Comparison of ENCODE assay signal across 24 cellular contexts in the genomic region with DNA sequence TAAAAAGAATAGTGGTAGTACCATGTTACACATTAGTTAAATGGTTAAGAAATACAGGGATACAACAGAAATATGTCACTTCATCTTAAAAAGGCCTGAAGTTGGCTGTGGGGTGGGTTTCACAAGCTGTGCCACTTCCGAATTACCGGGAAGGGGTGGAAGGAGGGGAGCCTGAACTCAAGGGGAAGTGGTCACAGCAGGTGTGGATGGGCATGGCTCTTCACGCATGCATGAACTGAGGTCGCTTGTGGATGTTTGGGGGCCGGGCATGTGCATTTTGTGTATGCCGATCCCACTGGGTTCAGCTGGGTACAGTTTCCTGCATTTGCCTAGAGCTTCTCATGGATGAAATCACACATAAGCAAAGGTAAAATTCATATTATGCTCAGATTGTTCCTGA.
"Had no signal": no experiment of that assay in that cellular context is flagged by ENCODE, and none has a peak within 500 bp of the region (broad histone marks: within the 10 kb centered on the region; RNA-seq: fewer than 3 reads in every experiment).

No MANE protein-coding gene starts in this region.

- H3K9me3 Mint-ChIP-seq: activated CD4-positive, alpha-beta memory T cell treated with anti-CD3 and anti-CD28 coated beads, Interleukin-2, amount 10 ng/mL, durations not matched to agents 7 days and 5 days; activated CD4-positive, alpha-beta T cell treated with anti-CD3 and anti-CD28 coated beads, Interleukin-2, amount 10 ng/mL, durations not matched to agents 7 days and 5 days; activated naive CD4-positive, alpha-beta T cell treated with anti-CD3 and anti-CD28 coated beads, Interleukin-2, amount 10 ng/mL, durations not matched to agents 7 days and 5 days; activated naive CD4-positive, alpha-beta T cell treated with anti-CD3 and anti-CD28 coated beads, Interleukin-2, amount 50 U/mL, for 72 hours; activated naive CD8-positive, alpha-beta T cell treated with anti-CD3 and anti-CD28 coated beads, Interleukin-2, amount 10 ng/mL, durations not matched to agents 7 days and 5 days; activated T-cell treated with anti-CD3 and anti-CD28 coated beads, Interleukin-2, amount 50 U/mL, for 24 hours had no signal

- H3K27ac Mint-ChIP-seq: activated CD4-positive, alpha-beta memory T cell treated with anti-CD3 and anti-CD28 coated beads, Interleukin-2, amount 10 ng/mL, durations not matched to agents 7 days and 5 days; activated CD4-positive, alpha-beta T cell treated with anti-CD3 and anti-CD28 coated beads, Interleukin-2, amount 10 ng/mL, durations not matched to agents 7 days and 5 days; activated naive CD4-positive, alpha-beta T cell treated with anti-CD3 and anti-CD28 coated beads, Interleukin-2, amount 10 ng/mL, durations not matched to agents 7 days and 5 days; activated naive CD4-positive, alpha-beta T cell treated with anti-CD3 and anti-CD28 coated beads, Interleukin-2, amount 50 U/mL, for 72 hours; activated naive CD8-positive, alpha-beta T cell treated with anti-CD3 and anti-CD28 coated beads, Interleukin-2, amount 10 ng/mL, durations not matched to agents 7 days and 5 days; activated T-cell treated with anti-CD3 and anti-CD28 coated beads, Interleukin-2, amount 50 U/mL, for 24 hours; activated T-cell treated with anti-CD3 and anti-CD28 coated beads, Interleukin-2, amount 50 U/mL, for 72 hours had no signal

- H3K36me3 ChIP-seq: esophagus squamous epithelium had no signal

- DNase-seq: activated CD4-positive, alpha-beta memory T cell treated with anti-CD3 and anti-CD28 coated beads, Interleukin-2, amount 10 ng/mL, durations not matched to agents 7 days and 5 days; activated CD4-positive, alpha-beta T cell treated with anti-CD3 and anti-CD28 coated beads for 1 hour; activated CD4-positive, alpha-beta T cell treated with anti-CD3 and anti-CD28 coated beads for 4 hours; activated CD4-positive, alpha-beta T cell treated with anti-CD3 and anti-CD28 coated beads, Interleukin-2, amount 10 ng/mL, durations not matched to agents 7 days and 5 days; activated CD4-positive, alpha-beta T cell treated with anti-CD3 and anti-CD28 coated beads, Interleukin-2, amount 50 U/mL, for 4 hours; activated CD8-positive, alpha-beta memory T cell treated with anti-CD3 and anti-CD28 coated beads, Interleukin-2, amount 50 U/mL, for 48 hours; activated gamma-delta T cell; activated naive CD4-positive, alpha-beta T cell; activated naive CD4-positive, alpha-beta T cell treated with anti-CD3 and anti-CD28 coated beads, Interleukin-2, amount 10 ng/mL, durations not matched to agents 7 days and 5 days; activated naive CD8-positive, alpha-beta T cell treated with anti-CD3 and anti-CD28 coated beads, Interleukin-2, amount 10 ng/mL, durations not matched to agents 7 days and 5 days; activated T-cell treated with anti-CD3 and anti-CD28 coated beads for 4 hours; activated T-cell treated with anti-CD3 and anti-CD28 coated beads, Interleukin-2, amount 50 U/mL, for 24 hours; activated T-cell treated with anti-CD3 and anti-CD28 coated beads, Interleukin-2, amount 50 U/mL, for 72 hours; caudate nucleus; cortex of kidney; dermis blood vessel endothelial cell; effector CD4-positive, alpha-beta T cell; esophagus squamous epithelium; foreskin melanocyte; head of caudate nucleus; T-helper 1 cell; T-helper 2 cell had no signal

- H3K27me3 Mint-ChIP-seq: activated CD4-positive, alpha-beta memory T cell treated with anti-CD3 and anti-CD28 coated beads, Interleukin-2, amount 10 ng/mL, durations not matched to agents 7 days and 5 days; activated CD4-positive, alpha-beta T cell treated with anti-CD3 and anti-CD28 coated beads, Interleukin-2, amount 10 ng/mL, durations not matched to agents 7 days and 5 days; activated naive CD4-positive, alpha-beta T cell treated with anti-CD3 and anti-CD28 coated beads, Interleukin-2, amount 10 ng/mL, durations not matched to agents 7 days and 5 days had no signal

- H3K4me1 Mint-ChIP-seq: activated CD4-positive, alpha-beta memory T cell treated with anti-CD3 and anti-CD28 coated beads, Interleukin-2, amount 10 ng/mL, durations not matched to agents 7 days and 5 days; activated CD4-positive, alpha-beta T cell treated with anti-CD3 and anti-CD28 coated beads, Interleukin-2, amount 10 ng/mL, durations not matched to agents 7 days and 5 days; activated naive CD4-positive, alpha-beta T cell treated with anti-CD3 and anti-CD28 coated beads, Interleukin-2, amount 10 ng/mL, durations not matched to agents 7 days and 5 days; activated naive CD8-positive, alpha-beta T cell treated with anti-CD3 and anti-CD28 coated beads, Interleukin-2, amount 10 ng/mL, durations not matched to agents 7 days and 5 days had no signal

- H3K4me3 ChIP-seq: esophagus squamous epithelium had no signal

- H3K36me3 Mint-ChIP-seq: activated naive CD4-positive, alpha-beta T cell treated with anti-CD3 and anti-CD28 coated beads, Interleukin-2, amount 10 ng/mL, durations not matched to agents 7 days and 5 days; activated naive CD4-positive, alpha-beta T cell treated with anti-CD3 and anti-CD28 coated beads, Interleukin-2, amount 50 U/mL, for 72 hours; activated naive CD8-positive, alpha-beta T cell treated with anti-CD3 and anti-CD28 coated beads, Interleukin-2, amount 10 ng/mL, durations not matched to agents 7 days and 5 days had no signal

- H3K27me3 ChIP-seq: esophagus squamous epithelium had no signal

- H3K9me3 ChIP-seq: esophagus squamous epithelium had no signal

- H3K4me1 ChIP-seq: esophagus squamous epithelium had no signal

- H3K4me3 Mint-ChIP-seq: activated CD4-positive, alpha-beta memory T cell treated with anti-CD3 and anti-CD28 coated beads, Interleukin-2, amount 10 ng/mL, durations not matched to agents 7 days and 5 days; activated CD4-positive, alpha-beta T cell treated with anti-CD3 and anti-CD28 coated beads, Interleukin-2, amount 10 ng/mL, durations not matched to agents 7 days and 5 days; activated naive CD4-positive, alpha-beta T cell treated with anti-CD3 and anti-CD28 coated beads, Interleukin-2, amount 10 ng/mL, durations not matched to agents 7 days and 5 days; activated naive CD8-positive, alpha-beta T cell treated with anti-CD3 and anti-CD28 coated beads, Interleukin-2, amount 10 ng/mL, durations not matched to agents 7 days and 5 days; activated T-cell treated with anti-CD3 and anti-CD28 coated beads, Interleukin-2, amount 50 U/mL, for 24 hours; activated T-cell treated with anti-CD3 and anti-CD28 coated beads, Interleukin-2, amount 50 U/mL, for 72 hours had no signal

- ATAC-seq: activated naive CD4-positive, alpha-beta T cell treated with anti-CD3 and anti-CD28 coated beads, Interleukin-2, amount 50 U/mL, for 72 hours; activated T-cell treated with anti-CD3 and anti-CD28 coated beads, Interleukin-2, amount 50 U/mL, for 72 hours had no signal

- H3K27ac ChIP-seq: epithelial cell of prostate, esophagus squamous epithelium had no signal
